ENCODE assay signal across 23 cellular contexts in the genomic region with DNA sequence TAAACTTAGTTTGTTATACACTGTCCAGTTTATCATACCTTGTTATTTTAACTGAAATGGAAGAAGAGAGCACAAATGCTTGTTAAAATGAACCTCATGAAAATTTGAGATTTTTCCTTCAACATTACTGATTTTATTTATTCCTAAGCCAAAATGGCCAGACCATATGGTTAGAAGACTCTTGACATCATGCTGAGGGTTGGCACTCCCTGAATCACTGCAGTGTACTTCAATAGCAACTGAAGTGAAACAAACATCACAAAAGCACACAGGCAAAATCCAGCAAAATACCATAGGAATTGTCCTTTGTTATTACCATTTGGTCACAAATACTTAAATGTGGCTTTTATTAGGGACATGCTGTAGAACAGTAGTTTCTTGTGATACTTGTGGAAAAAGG.
"Had no signal": no experiment of that assay in that cellular context is flagged by ENCODE, and none has a peak within 500 bp of the region (broad histone marks: within the 10 kb centered on the region; RNA-seq: fewer than 3 reads in every experiment).

No MANE protein-coding gene starts in this region.

- H3K27ac ChIP-seq: foreskin keratinocyte, neural progenitor cell, ovary, stomach, thoracic aorta, transverse colon had no signal

- H3K4me3 Mint-ChIP-seq: endodermal cell; natural killer cell treated with Interleukin-12 subunit alpha and Interleukin-12 subunit beta and Interleukin-15 and Interleukin-18, amount 100 ng/mL, for 72 hours; neural progenitor cell had no signal

- H3K9me3 ChIP-seq: ovary, stomach, thoracic aorta, transverse colon had no signal

- H3K27ac Mint-ChIP-seq: endodermal cell; natural killer cell treated with Interleukin-12 subunit alpha and Interleukin-12 subunit beta and Interleukin-15 and Interleukin-18, amount 100 ng/mL, for 72 hours; neural progenitor cell; progenitor cell of endocrine pancreas had no signal

- H3K36me3 ChIP-seq: neural progenitor cell, ovary, stomach, thoracic aorta, transverse colon had no signal

- FAIRE-seq: endothelial cell of umbilical vein had no signal

- H3K4me2 ChIP-seq: neural progenitor cell had no signal

- H3K9ac ChIP-seq: neural progenitor cell had no signal

- H2AFZ ChIP-seq: neural progenitor cell had no signal

- H3K4me3 ChIP-seq: lung, neural progenitor cell, ovary, stomach, thoracic aorta, transverse colon had no signal

- H3K4me1 ChIP-seq: foreskin keratinocyte, neural progenitor cell, stomach, transverse colon had no signal

- ATAC-seq: foreskin keratinocyte; left colon; left ventricle myocardium superior; natural killer cell treated with Interleukin-12 subunit alpha and Interleukin-12 subunit beta and Interleukin-15 and Interleukin-18, amount 100 ng/mL, for 72 hours; right cardiac atrium had no signal

- H3K27me3 ChIP-seq: foreskin keratinocyte, neural progenitor cell, ovary, stomach, transverse colon had no signal

- H3K36me3 Mint-ChIP-seq: natural killer cell treated with Interleukin-12 subunit alpha and Interleukin-12 subunit beta and Interleukin-15 and Interleukin-18, amount 100 ng/mL, for 72 hours; neural progenitor cell had no signal

- DNase-seq: effector CD4-positive, alpha-beta T cell; endodermal cell; erythroblast; foreskin keratinocyte; left colon; left ventricle myocardium superior; mesenchymal stem cell; midbrain; nucleus accumbens; ovary; right cardiac atrium; small intestine; stimulated activated CD4-positive, alpha-beta T cell treated with anti-CD3 and anti-CD28 coated beads, Interleukin-12 subunit alpha, Interleukin-12 subunit beta, amount 100 ng/mL, for 4 hours; stimulated activated naive CD4-positive, alpha-beta T cell; stomach; substantia nigra; transverse colon had no signal

- H3K27me3 Mint-ChIP-seq: natural killer cell treated with Interleukin-12 subunit alpha and Interleukin-12 subunit beta and Interleukin-15 and Interleukin-18, amount 100 ng/mL, for 72 hours; progenitor cell of endocrine pancreas had no signal

- H3K9me3 Mint-ChIP-seq: endodermal cell, neural progenitor cell had no signal
